ENCODE assay signal across 18 cellular contexts in genomic region chr18:48310353-48310752, GRCh38.
DNase-seq lines count a peak whose midpoint lies in the region; TF ChIP-seq lines count a peak whose summit lies in the region.
"Had no signal": no experiment of that assay in that cellular context is flagged by ENCODE, and none has a peak within 500 bp of the region (broad histone marks: within the 10 kb centered on the region; RNA-seq: fewer than 3 reads in every experiment).

No MANE protein-coding gene starts in this region.

- H3K27me3 Mint-ChIP-seq in brain = peaks cover 5% of the 10 kb centered on the region

- TF ChIP-seq CTCF in brain (conservative IDR thresholded peaks at IDR 0.05) = no peak

- no peak overlapping the region for H3K4me3 Mint-ChIP-seq in brain
- H3K4me3 Mint-ChIP-seq: B cell; CD4-positive, CD25-positive, alpha-beta regulatory T cell; CD8-positive, alpha-beta memory T cell; HFFc6 had no signal

- H3K4me1 Mint-ChIP-seq in brain = peaks cover 77% of the 10 kb centered on the region
- H3K4me1 Mint-ChIP-seq: B cell; CD4-positive, CD25-positive, alpha-beta regulatory T cell; CD8-positive, alpha-beta memory T cell had no signal

- DNase-seq in activated effector memory CD4-positive, alpha-beta T cell treated with anti-CD3 and anti-CD28 coated beads, Interleukin-2, amount 50 U/mL, for 16 hours = peak; percentile 36
- no peak for DNase-seq in activated effector memory CD4-positive, alpha-beta T cell treated with Interleukin-2 at 50 U/mL for 16 hours
- peak; percentile 45 for DNase-seq in retina
- no peak for DNase-seq in stimulated activated CD4-positive, alpha-beta T cell treated with anti-CD3 and anti-CD28 coated beads, Interleukin-2, amount 100 ng/mL, for 48 hours
- DNase-seq in activated T-cell treated with anti-CD3 and anti-CD28 coated beads, Interleukin-2, amount 50 U/mL, for 48 hours = no peak
- no peak for DNase-seq in activated CD8-positive, alpha-beta memory T cell treated with anti-CD3 and anti-CD28 coated beads for 24 hours
- DNase-seq: 8988T; Caco-2; CD4-positive, CD25-positive, alpha-beta regulatory T cell; CD8-positive, alpha-beta memory T cell; DMS153; DMS79; GDM1; GOT3; H7; HFFc6 had no signal

- peaks cover 0 to 3% (median 0%) of the 10 kb centered on the region in 5 experiments for H3K9me3 Mint-ChIP-seq in brain
- H3K9me3 Mint-ChIP-seq: CD8-positive, alpha-beta memory T cell; HFFc6 had no signal

- no peaks in the 10 kb centered on the region for H3K36me3 Mint-ChIP-seq in brain
- H3K36me3 Mint-ChIP-seq: CD4-positive, CD25-positive, alpha-beta regulatory T cell; CD8-positive, alpha-beta memory T cell had no signal

- peak overlapping the region in 3 of 5 experiments; percentile 42 to 54 (median 45) for H3K27ac Mint-ChIP-seq in brain
- H3K27ac Mint-ChIP-seq: B cell; CD4-positive, CD25-positive, alpha-beta regulatory T cell; CD8-positive, alpha-beta memory T cell; HFFc6 had no signal

Comparison
In these comparisons a context has a peak if more than half of its experiments do, and no peak if none do; other contexts are left out.
1. DNase-seq: peak in activated effector memory CD4-positive, alpha-beta T cell treated with anti-CD3 and anti-CD28 coated beads, Interleukin-2, amount 50 U/mL, for 16 hours (single experiment) and retina (single experiment); none in activated effector memory CD4-positive, alpha-beta T cell treated with Interleukin-2 at 50 U/mL for 16 hours (single experiment), stimulated activated CD4-positive, alpha-beta T cell treated with anti-CD3 and anti-CD28 coated beads, Interleukin-2, amount 100 ng/mL, for 48 hours (0 of 2), activated T-cell treated with anti-CD3 and anti-CD28 coated beads, Interleukin-2, amount 50 U/mL, for 48 hours (0 of 2) and activated CD8-positive, alpha-beta memory T cell treated with anti-CD3 and anti-CD28 coated beads for 24 hours (single experiment).